ENCODE assay signal across 23 cellular contexts in genomic region chrX:10939384-10939783, GRCh38.
DNase-seq lines count a peak whose midpoint lies in the region; ATAC-seq and TF ChIP-seq lines count a peak whose summit lies in the region.
"Had no signal": no experiment of that assay in that cellular context is flagged by ENCODE, and none has a peak within 500 bp of the region (broad histone marks: within the 10 kb centered on the region; RNA-seq: fewer than 3 reads in every experiment).

No MANE protein-coding gene starts in this region.

- no peaks in the 10 kb centered on the region for H3K9me1 ChIP-seq in IMR-90 (ENCODE audit: insufficient read depth, low read length)

- in situ Hi-C loops in IMR-90 (cut with MboI; ENCODE audit: low sequenced_read_pairs): no loop called here

- no peak overlapping the region for H3K4me3 Mint-ChIP-seq in stimulated activated naive B cell treated with anti-CD40 and anti-IgM and Interleukin-4, amounts not matched to agents 10 μg/mL and 1 μg/mL and 100 μg/mL, for 72 hours
- H3K4me3 Mint-ChIP-seq: immature natural killer cell; natural killer cell treated with Interleukin-12 subunit alpha and Interleukin-12 subunit beta and Interleukin-15 and Interleukin-18, amount 100 ng/mL, for 72 hours; T-cell had no signal

- H2BK5ac ChIP-seq in IMR-90 (ENCODE audit: low read depth, low read length, poor library complexity, severe bottlenecking): no peak overlapping the region

- no CpG with 5 or more reads among the region's 2 CpGs for WGBS in IMR-90 (ENCODE audit: extremely low coverage in 2 of 2, insufficient read length in 1 of 2), 2 experiments

- H4K8ac ChIP-seq in IMR-90 (ENCODE audit: low read depth in 2 of 2, low read length in 2 of 2): no peak overlapping the region

- no peaks in the 10 kb centered on the region for H3K36me3 Mint-ChIP-seq in stimulated activated naive B cell treated with anti-CD40 and anti-IgM and Interleukin-4, amounts not matched to agents 10 μg/mL and 1 μg/mL and 100 μg/mL, for 72 hours
- H3K36me3 Mint-ChIP-seq: immature natural killer cell; natural killer cell treated with Interleukin-12 subunit alpha and Interleukin-12 subunit beta and Interleukin-15 and Interleukin-18, amount 100 ng/mL, for 72 hours had no signal

- ATAC-seq in IMR-90 (ENCODE audit: low read depth): no peak
- ATAC-seq in left colon: peak; percentile 53
- no peak for ATAC-seq in stimulated activated naive B cell treated with anti-CD40 and anti-IgM and Interleukin-4, amounts not matched to agents 10 μg/mL and 1 μg/mL and 100 μg/mL, for 72 hours (replicated peaks)
- no peak for ATAC-seq in Right ventricle myocardium superior (ENCODE audit: poor library complexity)
- ATAC-seq: natural killer cell treated with Interleukin-12 subunit alpha and Interleukin-12 subunit beta and Interleukin-15 and Interleukin-18, amount 100 ng/mL, for 72 hours; T-cell had no signal

- no peak for TF ChIP-seq RAD21 in IMR-90 (IDR thresholded peaks at IDR 0.05; ENCODE audit: low read length)

- H2BK120ac ChIP-seq in IMR-90 (ENCODE audit: low read depth, low read length): no peak overlapping the region

- no peak overlapping the region for H3K14ac ChIP-seq in IMR-90 (replicated peaks; ENCODE audit: low read depth, low read length)

- no peak overlapping the region for H3K23ac ChIP-seq in IMR-90 (ENCODE audit: low read depth, low read length)

- H4K91ac ChIP-seq in IMR-90 (ENCODE audit: insufficient read depth, low read depth, low read length): no peak overlapping the region

- H3K18ac ChIP-seq in IMR-90 (ENCODE audit: low read depth, low read length): no peak overlapping the region

- no peak overlapping the region for H3K4me3 ChIP-seq in IMR-90 (ENCODE audit: insufficient read depth, low read depth, low read length)
- H3K4me3 ChIP-seq: ascending aorta, MG63, vagina had no signal

- H3K27ac Mint-ChIP-seq in stimulated activated naive B cell treated with anti-CD40 and anti-IgM and Interleukin-4, amounts not matched to agents 10 μg/mL and 1 μg/mL and 100 μg/mL, for 72 hours: no peak overlapping the region
- H3K27ac Mint-ChIP-seq: immature natural killer cell; natural killer cell treated with Interleukin-12 subunit alpha and Interleukin-12 subunit beta and Interleukin-15 and Interleukin-18, amount 100 ng/mL, for 72 hours; T-cell had no signal

- TF ChIP-seq CTCF in IMR-90 (conservative IDR thresholded peaks at IDR 0.05; ENCODE audit: low read depth, low read length): no peak

- DNase-seq in AG20443 (ENCODE audit: low spot score) (peak; percentile 11), IMR-90 (peak; percentile 16), astrocyte of the hippocampus (ENCODE audit: low read depth, low spot score) (peak; percentile 22), left colon (no peak), Right ventricle myocardium superior (no peak), cortex of kidney (lab: John Stamatoyannopoulos, UW) (no peak), epidermal melanocyte (ENCODE audit: insufficient read length, low spot score) (no peak)
- no peak for DNase-seq in stimulated activated naive B cell treated with anti-CD40 and anti-IgM and Interleukin-4, amounts not matched to agents 10 μg/mL and 1 μg/mL and 100 μg/mL, for 72 hours
- DNase-seq: activated CD4-positive, alpha-beta T cell treated with anti-CD3 and anti-CD28 coated beads, Interleukin-2, amount 50 U/mL, for 4 hours; activated naive CD4-positive, alpha-beta T cell treated with anti-CD3 and anti-CD28 coated beads, Interleukin-2, amount 50 U/mL, for 16 hours; activated T-cell treated with anti-CD3 and anti-CD28 coated beads, Interleukin-2, amount 50 U/mL, for 1 hour; dermis blood vessel endothelial cell; immature natural killer cell; mesenchymal stem cell; MG63; NCI-H1694 treated with DMSO at 0.1 percent for 48 hours; NCI-H345; small intestine; stimulated activated CD4-positive, alpha-beta T cell treated with anti-CD3 and anti-CD28 coated beads, Interleukin-4, amount 100 ng/mL, for 24 hours; T-cell had no signal

- H3K9ac ChIP-seq in IMR-90 (ENCODE audit: low read depth, low read length): no peak overlapping the region

- H3K27me3 ChIP-seq in IMR-90 (ENCODE audit: control insufficient read depth, insufficient read depth, low read length): no peaks in the 10 kb centered on the region
- H3K27me3 ChIP-seq: ascending aorta, MG63, vagina had no signal

- no peak overlapping the region for H3K56ac ChIP-seq in IMR-90 (ENCODE audit: extremely low read depth, insufficient read depth, low read length)

- no peaks in the 10 kb centered on the region for H4K20me1 ChIP-seq in IMR-90 (ENCODE audit: insufficient read depth, low read length)

- no peak overlapping the region for H2BK15ac ChIP-seq in IMR-90 (ENCODE audit: low read depth, low read length)

- BruUV-seq in IMR-90 (replicated peaks; lab: Mats Ljungman, UMichigan): no TSS peak

- H3K4me1 ChIP-seq in IMR-90 (ENCODE audit: control insufficient read depth, insufficient read depth, low read length): 0 out of 2 replicates have a peak, but pooled peaks cover 2% of the 10 kb centered on the region
- H3K4me1 ChIP-seq: ascending aorta, vagina had no signal

- no peaks in the 10 kb centered on the region for H3K9me3 ChIP-seq in IMR-90 (ENCODE audit: control insufficient read depth, insufficient read depth, low read length)
- H3K9me3 ChIP-seq: ascending aorta, MG63, vagina had no signal

- no peak overlapping the region for H3K4me2 ChIP-seq in IMR-90 (ENCODE audit: low read depth, low read length)

- CTCF ChIA-PET in IMR-90 (lab: Yijun Ruan, JAX): interaction anchor here (0.6 kb wide), 1 partner anchor 56 kb away, joined by 5 read pairs; no protein-coding TSS in a partner anchor

- H3K27me3 Mint-ChIP-seq in stimulated activated naive B cell treated with anti-CD40 and anti-IgM and Interleukin-4, amounts not matched to agents 10 μg/mL and 1 μg/mL and 100 μg/mL, for 72 hours: no peaks in the 10 kb centered on the region
- H3K27me3 Mint-ChIP-seq: natural killer cell treated with Interleukin-12 subunit alpha and Interleukin-12 subunit beta and Interleukin-15 and Interleukin-18, amount 100 ng/mL, for 72 hours; T-cell had no signal

- H2AK9ac ChIP-seq in IMR-90 (replicated peaks; ENCODE audit: low read depth, low read length, poor library complexity): no peak overlapping the region

- no peaks in the 10 kb centered on the region for H3K36me3 ChIP-seq in IMR-90 (ENCODE audit: control insufficient read depth, insufficient read depth, low read length)
- H3K36me3 ChIP-seq: ascending aorta, MG63, vagina had no signal

- H3K4me1 Mint-ChIP-seq in stimulated activated naive B cell treated with anti-CD40 and anti-IgM and Interleukin-4, amounts not matched to agents 10 μg/mL and 1 μg/mL and 100 μg/mL, for 72 hours: no peaks in the 10 kb centered on the region
- H3K4me1 Mint-ChIP-seq: immature natural killer cell, T-cell had no signal

- H3K4ac ChIP-seq in IMR-90 (ENCODE audit: low read depth, low read length): no peak overlapping the region

- no peaks in the 10 kb centered on the region for H3K79me1 ChIP-seq in IMR-90 (ENCODE audit: low read depth in 1 of 2, low read length in 2 of 2)

- POLR2A ChIA-PET in IMR-90 (lab: Charles Lee; ENCODE audit: unreplicated experiment): no interaction called here

- H3K9me3 Mint-ChIP-seq in stimulated activated naive B cell treated with anti-CD40 and anti-IgM and Interleukin-4, amounts not matched to agents 10 μg/mL and 1 μg/mL and 100 μg/mL, for 72 hours: peaks cover 3 to 8% of the 10 kb centered on the region in 2 donors

- no peak overlapping the region for H2AFZ ChIP-seq in IMR-90 (replicated peaks; ENCODE audit: low read length, poor library complexity)

- no peak overlapping the region for H4K5ac ChIP-seq in IMR-90 (ENCODE audit: low read depth, low read length)

- H2AK5ac ChIP-seq in IMR-90 (ENCODE audit: low read depth, low read length): no peak overlapping the region

- no peak overlapping the region for H2BK20ac ChIP-seq in IMR-90 (ENCODE audit: low read depth, low read length)

- dilution Hi-C loops in IMR-90 (cut with HindIII; ENCODE audit: low sequenced_read_pairs, unreplicated experiment): no loop called here

- no peak overlapping the region for H3K27ac ChIP-seq in IMR-90 (ENCODE audit: insufficient read depth, low read length)
- H3K27ac ChIP-seq: ascending aorta, vagina had no signal

- TF ChIP-seq POLR2A in IMR-90 (IDR thresholded peaks at IDR 0.05; ENCODE audit: low read depth, low read length): no peak

- intact Hi-C loops in IMR-90 (cut with micrococcal nuclease) (no loop called here), left colon (cut with DNase I, micrococcal nuclease) (no loop called here), Right ventricle myocardium superior (cut with DNase I) (no loop called here)

TF ChIP-seq in IMR-90, 13 proteins besides CTCF, POLR2A, EP300 and RAD21 (continues in another document):
- TF ChIP-seq BHLHE40 (IDR thresholded peaks at IDR 0.05; ENCODE audit: low read depth, low read length): no peak
- TF ChIP-seq RFX5 (IDR thresholded peaks at IDR 0.05; ENCODE audit: low read depth, low read length): no peak
- TF ChIP-seq NFE2L2 (IDR thresholded peaks at IDR 0.05; ENCODE audit: low read depth, low read length): no peak
- TF ChIP-seq MAZ (IDR thresholded peaks at IDR 0.05; ENCODE audit: borderline replicate concordance, low read depth, low read length): no peak
- no peak for TF ChIP-seq MXI1 (IDR thresholded peaks at IDR 0.05; ENCODE audit: borderline replicate concordance, low read depth, low read length)
- no peak for TF ChIP-seq CHD1 (IDR thresholded peaks at IDR 0.05; ENCODE audit: low read depth, low read length)
- no peak for TF ChIP-seq RCOR1 (IDR thresholded peaks at IDR 0.05; ENCODE audit: insufficient replicate concordance, low read length)
- no peak for TF ChIP-seq FOS (IDR thresholded peaks at IDR 0.05; ENCODE audit: low read depth, low read length)
- TF ChIP-seq MAFK (IDR thresholded peaks at IDR 0.05; ENCODE audit: low read depth, low read length): no peak
- no peak for TF ChIP-seq SMC3 (IDR thresholded peaks at IDR 0.05; ENCODE audit: low read depth, low read length)
- no peak for TF ChIP-seq CEBPB (IDR thresholded peaks at IDR 0.05; ENCODE audit: low read depth, low read length)
- no peak for TF ChIP-seq USF2 (IDR thresholded peaks at IDR 0.05; ENCODE audit: low read depth, low read length)

Comparison
In these comparisons a context has a peak if more than half of its experiments do, and no peak if none do; other contexts are left out.
1. DNase-seq: peak in AG20443 (single experiment), IMR-90 (single experiment) and astrocyte of the hippocampus (single experiment); none in left colon (0 of 2), stimulated activated naive B cell treated with anti-CD40 and anti-IgM and Interleukin-4, amounts not matched to agents 10 μg/mL and 1 μg/mL and 100 μg/mL, for 72 hours (single experiment), Right ventricle myocardium superior (single experiment), cortex of kidney (single experiment) and epidermal melanocyte (single experiment).